Comparison of ENCODE assay signal across 16 cellular contexts in genomic region chr9:135993840-135994776, GRCh38. TPM values are rescaled to one million over a fixed set of nuclear protein-coding genes. Genes with fewer than 3 reads are reported as not detected.
A peak's percentile ranks its signal among the peaks of the same experiment; 100 is the strongest.
DNase-seq lines count a peak whose midpoint lies in the region; ATAC-seq and TF ChIP-seq lines count a peak whose summit lies in the region.
"Had no signal": no experiment of that assay in that cellular context is flagged by ENCODE, and none has a peak within 500 bp of the region (broad histone marks: within the 10 kb centered on the region; RNA-seq: fewer than 3 reads in every experiment).

No MANE protein-coding gene starts in this region.

- H3K27me3 ChIP-seq in muscle layer of colon (ENCODE audit: control insufficient read depth in 1 of 2, insufficient read depth in 2 of 2, low read length in 2 of 2), result peaks cover 0 to 12% of the 10 kb centered on the region in 2 donors
- H3K27me3 ChIP-seq: pancreas had no signal

- TF ChIP-seq CTCF in type B pancreatic cell (conservative IDR thresholded peaks at IDR 0.05), result no peak

- H3K4me3 Mint-ChIP-seq in central memory CD8-positive, alpha-beta T cell, result no peak overlapping the region
- H3K4me3 Mint-ChIP-seq in type B pancreatic cell, result no peak overlapping the region
- H3K4me3 Mint-ChIP-seq: activated T-cell treated with anti-CD3 and anti-CD28 coated beads, Interleukin-2, amount 50 U/mL, for 4 hours; CD8-positive, alpha-beta T cell had no signal

- no peaks in the 10 kb centered on the region for H3K9me3 ChIP-seq in muscle layer of colon (ENCODE audit: low read length)
- H3K9me3 ChIP-seq: pancreas had no signal

- H3K27ac ChIP-seq in muscle layer of colon (ENCODE audit: low read depth, low read length), result peak overlapping the region; percentile 92

- peaks cover 2% of the 10 kb centered on the region for H3K36me3 Mint-ChIP-seq in central memory CD8-positive, alpha-beta T cell (ENCODE audit: insufficient read depth)
- H3K36me3 Mint-ChIP-seq in type B pancreatic cell, result no peaks in the 10 kb centered on the region
- H3K36me3 Mint-ChIP-seq: CD8-positive, alpha-beta T cell had no signal

- peak overlapping the region; percentile 44 for H3K27ac Mint-ChIP-seq in central memory CD8-positive, alpha-beta T cell (ENCODE audit: low read depth)
- H3K27ac Mint-ChIP-seq in type B pancreatic cell, result peak overlapping the region; percentile 34
- H3K27ac Mint-ChIP-seq: CD8-positive, alpha-beta T cell had no signal

- H3K27me3 Mint-ChIP-seq in central memory CD8-positive, alpha-beta T cell, result no peaks in the 10 kb centered on the region
- no peaks in the 10 kb centered on the region for H3K27me3 Mint-ChIP-seq in type B pancreatic cell

- peak; percentile 24 for DNase-seq in NCI-H748 (lab: John Stamatoyannopoulos, UW; ENCODE audit: unreplicated experiment)
- DNase-seq in NCI-H748 treated with DMSO at 0.1 percent for 48 hours (lab: John Stamatoyannopoulos, UW), result no peak
- no peak for DNase-seq in central memory CD8-positive, alpha-beta T cell (ENCODE audit: low spot score in 2 of 2)
- DNase-seq in type B pancreatic cell (ENCODE audit: extremely low spot score, unreplicated experiment), result no peak
- no peak for DNase-seq in pons (ENCODE audit: low spot score)
- no peak for DNase-seq in stimulated activated CD4-positive, alpha-beta T cell treated with anti-CD3 and anti-CD28 coated beads, Interleukin-4, amount 100 ng/mL, for 4 hours
- DNase-seq: activated CD4-positive, alpha-beta T cell treated with anti-CD3 and anti-CD28 coated beads for 48 hours; activated T-cell treated with anti-CD3 and anti-CD28 coated beads, Interleukin-2, amount 50 U/mL, for 4 hours; CD8-positive, alpha-beta T cell; GDM1; hypothalamus; NCI-H1436 treated with DMSO at 0.1 percent for 48 hours; NCI-H446 treated with DMSO at 0.1 percent for 48 hours had no signal

- H3K4me3 ChIP-seq in muscle layer of colon (ENCODE audit: low read depth in 1 of 2, low read length in 2 of 2), result no peak overlapping the region

- H3K9ac ChIP-seq in muscle layer of colon (ENCODE audit: low read length), result no peak overlapping the region

- peaks cover 22% of the 10 kb centered on the region for H3K4me1 ChIP-seq in muscle layer of colon (ENCODE audit: insufficient read depth, low read length)

- ATAC-seq in central memory CD8-positive, alpha-beta T cell (replicated peaks; ENCODE audit: extremely low read depth, poor library complexity, severe bottlenecking), result no peak
- ATAC-seq in GM18907 (IDR thresholded peaks at IDR 0.05; ENCODE audit: unreplicated experiment), result no peak
- ATAC-seq: activated T-cell treated with anti-CD3 and anti-CD28 coated beads, Interleukin-2, amount 50 U/mL, for 4 hours; CD8-positive, alpha-beta T cell had no signal

- peaks cover 12% of the 10 kb centered on the region for H3K4me1 Mint-ChIP-seq in central memory CD8-positive, alpha-beta T cell
- H3K4me1 Mint-ChIP-seq in type B pancreatic cell (ENCODE audit: unreplicated experiment), result peaks cover 9% of the 10 kb centered on the region

- H3K36me3 ChIP-seq in muscle layer of colon (ENCODE audit: insufficient read depth, low read length), result no peaks in the 10 kb centered on the region
- H3K36me3 ChIP-seq: pancreas had no signal

- no peaks in the 10 kb centered on the region for H3K9me3 Mint-ChIP-seq in central memory CD8-positive, alpha-beta T cell
- no peaks in the 10 kb centered on the region for H3K9me3 Mint-ChIP-seq in type B pancreatic cell
- H3K9me3 Mint-ChIP-seq: activated T-cell treated with anti-CD3 and anti-CD28 coated beads, Interleukin-2, amount 50 U/mL, for 4 hours; CD8-positive, alpha-beta T cell had no signal

RNA-seq across cellular contexts. Expression of gene UBAC1, which starts 32.9 kb away (rescaled TPM):
- 34.5 and 45.2 TPM in 2 replicates for total RNA-seq in type B pancreatic cell (ENCODE audit: low replicate concordance)
